Comparison of ENCODE assay signal across 22 cellular contexts in genomic region chr7:158272091-158272490, GRCh38.
DNase-seq lines count a peak whose midpoint lies in the region; ATAC-seq and TF ChIP-seq lines count a peak whose summit lies in the region.
"Had no signal": no experiment of that assay in that cellular context is flagged by ENCODE, and none has a peak within 500 bp of the region (broad histone marks: within the 10 kb centered on the region; RNA-seq: fewer than 3 reads in every experiment).

No MANE protein-coding gene starts in this region.

- no peaks in the 10 kb centered on the region for H3K36me3 ChIP-seq in H7 (replicated peaks; ENCODE audit: control insufficient read depth, insufficient read depth, low read length)
- no peaks in the 10 kb centered on the region for H3K36me3 ChIP-seq in suprapubic skin
- H3K36me3 ChIP-seq: BLaER1 treated with 17β-estradiol and CSF1 and Interleukin-3, amounts not matched to agents 10 nM and 100 nM; SJCRH30 had no signal

- peak; percentile 48 for DNase-seq in activated effector memory CD4-positive, alpha-beta T cell treated with anti-CD3 and anti-CD28 coated beads, Interleukin-2, amount 50 U/mL, for 16 hours
- no peak for DNase-seq in activated effector memory CD4-positive, alpha-beta T cell treated with Interleukin-2 at 50 U/mL for 16 hours
- peak; percentile 47 for DNase-seq in H7
- peak; percentile 33 for DNase-seq in mesenteric fat pad (ENCODE audit: low spot score)
- DNase-seq in suprapubic skin (ENCODE audit: low spot score in 2 of 2) = peak; percentile 21 to 28
- no peak for DNase-seq in activated T-cell treated with anti-CD3 and anti-CD28 coated beads, Interleukin-2, amount 50 U/mL, for 48 hours
- DNase-seq: 8988T, Calu3, DMS153, H9, MM.1S, NCI-H1092, NCI-H1436, NCI-H187 treated with DMSO at 0.1 percent for 48 hours, PC-9, RPMI8226, SJCRH30 had no signal

- no peaks in the 10 kb centered on the region for H3K9me3 ChIP-seq in suprapubic skin
- H3K9me3 ChIP-seq: SJCRH30 had no signal

- H3K27me3 ChIP-seq in H7 (ENCODE audit: control insufficient read depth, insufficient read depth, low read length) = no peaks in the 10 kb centered on the region
- H3K27me3 ChIP-seq in suprapubic skin = peaks cover 4% of the 10 kb centered on the region
- H3K27me3 ChIP-seq: BLaER1 treated with 17β-estradiol and CSF1 and Interleukin-3, amounts not matched to agents 10 nM and 100 nM had no signal

- no peak for TF ChIP-seq EP300 in suprapubic skin (IDR thresholded peaks at IDR 0.05)

- H3K4me3 ChIP-seq in H7 (ENCODE audit: insufficient read depth, low read depth, low read length) = no peak overlapping the region
- H3K4me3 ChIP-seq in suprapubic skin = no peak overlapping the region
- H3K4me3 ChIP-seq: BLaER1 treated with 17β-estradiol and CSF1 and Interleukin-3, amounts not matched to agents 10 nM and 100 nM; K562; PC-9; SJCRH30 had no signal

- H3K27ac ChIP-seq in suprapubic skin = no peak overlapping the region
- H3K27ac ChIP-seq: BLaER1 treated with 17β-estradiol and CSF1 and Interleukin-3, amounts not matched to agents 10 nM and 100 nM; HL-60; PC-9; SJCRH30 had no signal

- ATAC-seq in HG03457 (IDR thresholded peaks at IDR 0.05; ENCODE audit: unreplicated experiment) = no peak
- ATAC-seq: HepG2, K562 had no signal

- no peak for TF ChIP-seq CTCF in suprapubic skin (IDR thresholded peaks at IDR 0.05)

- 95% methylated on average over 12 of the region's 12 CpGs for WGBS in suprapubic skin

- TF ChIP-seq POLR2A in suprapubic skin (IDR thresholded peaks at IDR 0.05) = no peak

- peaks cover 4% of the 10 kb centered on the region for H3K4me1 ChIP-seq in suprapubic skin
- H3K4me1 ChIP-seq: SJCRH30 had no signal

Comparison
In these comparisons a context has a peak if more than half of its experiments do, and no peak if none do; other contexts are left out.
1. DNase-seq: peak in activated effector memory CD4-positive, alpha-beta T cell treated with anti-CD3 and anti-CD28 coated beads, Interleukin-2, amount 50 U/mL, for 16 hours (single experiment), H7 (single experiment), mesenteric fat pad (single experiment) and suprapubic skin (2 of 2); none in activated effector memory CD4-positive, alpha-beta T cell treated with Interleukin-2 at 50 U/mL for 16 hours (single experiment) and activated T-cell treated with anti-CD3 and anti-CD28 coated beads, Interleukin-2, amount 50 U/mL, for 48 hours (0 of 2).